ENCODE assay signal across 1 cellular context in genomic region chr6:151675746-151676459, GRCh38.
TF ChIP-seq lines count a peak whose summit lies in the region.

No MANE protein-coding gene starts in this region.

TF ChIP-seq in HEK293, 187 proteins besides CTCF, POLR2A, EP300 and RAD21 (continued from another document):
- TF ChIP-seq ZNF518A (tag by site-specific recombination; conservative IDR thresholded peaks at IDR 0.05; ENCODE audit: low read depth) (0 out of 2 replicates have a peak, but pooled peaks have one; percentile 29), ZBTB21 (tag by site-specific recombination; IDR thresholded peaks at IDR 0.05) (no peak), ZNF600 (tag by site-specific recombination; IDR thresholded peaks at IDR 0.05) (peak; percentile 54; the same call in 1 of the 2 replicates), ZNF350 (tag by site-specific recombination; IDR thresholded peaks at IDR 0.05) (no peak), ZNF560 (tag by site-specific recombination; IDR thresholded peaks at IDR 0.05; ENCODE audit: borderline replicate concordance) (no peak), YY2 (tag by site-specific recombination; IDR thresholded peaks at IDR 0.05) (0 out of 2 replicates have a peak, but pooled peaks have one; percentile 56), ZNF629 (tag by site-specific recombination; IDR thresholded peaks at IDR 0.05) (no peak)
TF ChIP-seq in HEK293: peak in this region for 7.
